ENCODE assay signal across 28 cellular contexts in genomic region chr2:16587629-16588028, GRCh38.
"Had no signal": no experiment of that assay in that cellular context is flagged by ENCODE, and none has a peak within 500 bp of the region (broad histone marks: within the 10 kb centered on the region; RNA-seq: fewer than 3 reads in every experiment).

No MANE protein-coding gene starts in this region.

- H3K79me2 ChIP-seq: parathyroid adenoma had no signal

- H2AFZ ChIP-seq: neural progenitor cell, parathyroid adenoma had no signal

- H3K27me3 ChIP-seq: neural progenitor cell, ovary, right lobe of liver, sigmoid colon, stomach, thyroid gland, tibial nerve, upper lobe of left lung, vagina had no signal

- H3K4me1 ChIP-seq: parathyroid adenoma, psoas muscle, right lobe of liver, sigmoid colon, stomach, vagina had no signal

- H3K36me3 ChIP-seq: neural progenitor cell, ovary, right lobe of liver, thoracic aorta, thyroid gland, tibial nerve, vagina had no signal

- H3K4me3 Mint-ChIP-seq: nephron; neural progenitor cell; stimulated activated effector memory CD8-positive, alpha-beta T cell treated with anti-CD3 and anti-CD28 coated beads, Interleukin-12 subunit alpha, Interleukin-12 subunit beta, amount 100 ng/mL, for 72 hours; stimulated activated naive B cell treated with anti-CD40 and anti-IgM and Interleukin-4, amounts not matched to agents 10 μg/mL and 1 μg/mL and 100 μg/mL, for 72 hours; stimulated activated naive CD8-positive, alpha-beta T cell treated with anti-CD3 and anti-CD28 coated beads, Interleukin-15, Interleukin-2, amounts not matched to agents 100 ng/mL and 50 ng/mL, for 24 hours had no signal

- H3K27ac Mint-ChIP-seq: nephron; neural progenitor cell; progenitor cell of endocrine pancreas; stimulated activated effector memory CD8-positive, alpha-beta T cell treated with anti-CD3 and anti-CD28 coated beads, Interleukin-12 subunit alpha, Interleukin-12 subunit beta, amount 100 ng/mL, for 72 hours; stimulated activated naive B cell treated with anti-CD40 and anti-IgM and Interleukin-4, amounts not matched to agents 10 μg/mL and 1 μg/mL and 100 μg/mL, for 72 hours; stimulated activated naive CD8-positive, alpha-beta T cell treated with anti-CD3 and anti-CD28 coated beads, Interleukin-15, Interleukin-2, amounts not matched to agents 100 ng/mL and 50 ng/mL, for 24 hours had no signal

- H3K36me3 Mint-ChIP-seq: neural progenitor cell; stimulated activated effector memory CD8-positive, alpha-beta T cell treated with anti-CD3 and anti-CD28 coated beads, Interleukin-12 subunit alpha, Interleukin-12 subunit beta, amount 100 ng/mL, for 72 hours had no signal

- ATAC-seq: psoas muscle; right cardiac atrium; right lobe of liver; stimulated activated effector memory CD8-positive, alpha-beta T cell treated with anti-CD3 and anti-CD28 coated beads, Interleukin-12 subunit alpha, Interleukin-12 subunit beta, amount 100 ng/mL, for 72 hours had no signal

- H3K9me3 ChIP-seq: ovary, psoas muscle, right lobe of liver, sigmoid colon, stomach, thoracic aorta, thyroid gland, tibial nerve, upper lobe of left lung, vagina had no signal

- FAIRE-seq: small intestine, urothelium cell line had no signal

- H3K9me3 Mint-ChIP-seq: nephron; neural progenitor cell; stimulated activated effector memory CD8-positive, alpha-beta T cell treated with anti-CD3 and anti-CD28 coated beads, Interleukin-12 subunit alpha, Interleukin-12 subunit beta, amount 100 ng/mL, for 72 hours; stimulated activated naive CD8-positive, alpha-beta T cell treated with anti-CD3 and anti-CD28 coated beads, Interleukin-15, Interleukin-2, amounts not matched to agents 100 ng/mL and 50 ng/mL, for 24 hours had no signal

- DNase-seq: occipital lobe; ovary; posterior cingulate gyrus; psoas muscle; right cardiac atrium; right lobe of liver; sigmoid colon; small intestine; stimulated activated CD4-positive, alpha-beta T cell treated with anti-CD3 and anti-CD28 coated beads, Interleukin-15, amount 100 ng/mL, for 24 hours; stimulated activated CD4-positive, alpha-beta T cell treated with anti-CD3 and anti-CD28 coated beads, Interleukin-2, amount 100 ng/mL, for 24 hours; stimulated activated CD4-positive, alpha-beta T cell treated with anti-CD3 and anti-CD28 coated beads, Interleukin-2, amount 100 ng/mL, for 48 hours; stimulated activated CD4-positive, alpha-beta T cell treated with anti-CD3 and anti-CD28 coated beads, Interleukin-4, amount 100 ng/mL, for 24 hours; stimulated activated naive B cell treated with anti-CD40 and anti-IgM and Interleukin-4, amounts not matched to agents 10 μg/mL and 1 μg/mL and 100 μg/mL, for 72 hours; stimulated activated naive CD4-positive, alpha-beta T cell treated with Interleukin-2 at 50 U/mL for 16 hours; stomach; thyroid gland; trophoblast cell; upper lobe of left lung had no signal

- H3K4me3 ChIP-seq: neural progenitor cell, ovary, psoas muscle, right lobe of liver, sigmoid colon, stomach, thoracic aorta, thyroid gland, tibial nerve, upper lobe of left lung, vagina had no signal

- H3K4me1 Mint-ChIP-seq: stimulated activated effector memory CD8-positive, alpha-beta T cell treated with anti-CD3 and anti-CD28 coated beads, Interleukin-12 subunit alpha, Interleukin-12 subunit beta, amount 100 ng/mL, for 72 hours had no signal

- H3K27ac ChIP-seq: neural progenitor cell, ovary, parathyroid adenoma, psoas muscle, right lobe of liver, sigmoid colon, stomach, thoracic aorta, tibial nerve, upper lobe of left lung, vagina had no signal

- H3K9ac ChIP-seq: neural progenitor cell, parathyroid adenoma had no signal

- H3K27me3 Mint-ChIP-seq: progenitor cell of endocrine pancreas; stimulated activated naive B cell treated with anti-CD40 and anti-IgM and Interleukin-4, amounts not matched to agents 10 μg/mL and 1 μg/mL and 100 μg/mL, for 72 hours; stimulated activated naive CD8-positive, alpha-beta T cell treated with anti-CD3 and anti-CD28 coated beads, Interleukin-15, Interleukin-2, amounts not matched to agents 100 ng/mL and 50 ng/mL, for 24 hours had no signal
